Comparison of ENCODE assay signal across 1 cellular context in genomic region chr22:35470903-35471321, GRCh38.
TF ChIP-seq lines count a peak whose summit lies in the region.

No MANE protein-coding gene starts in this region.

TF ChIP-seq in K562, 482 proteins besides CTCF, POLR2A, EP300 and RAD21 (continued from another document):
- TF ChIP-seq TFE3 (CRISPR knock-in tag; IDR thresholded peaks at IDR 0.05), result peak; percentile 51
- no peak for TF ChIP-seq MBD2 (IDR thresholded peaks at IDR 0.05; ENCODE audit: borderline replicate concordance, low read depth)
- TF ChIP-seq ZNF146 (CRISPR knock-in tag; IDR thresholded peaks at IDR 0.05; ENCODE audit: unreplicated experiment), result no peak
- TF ChIP-seq ZNF282 (CRISPR knock-in tag; IDR thresholded peaks at IDR 0.05), result no peak
- TF ChIP-seq USF2 (CRISPR knock-in tag; IDR thresholded peaks at IDR 0.05), result peak; percentile 74
- no peak for TF ChIP-seq HOMEZ (CRISPR knock-in tag; IDR thresholded peaks at IDR 0.05)
- no peak for TF ChIP-seq U2AF1 (optimal IDR thresholded peaks at IDR 0.05; ENCODE audit: low read depth, low read length)
- TF ChIP-seq KLF1 (tag; IDR thresholded peaks at IDR 0.05), result no peak
- TF ChIP-seq WHSC1 (IDR thresholded peaks at IDR 0.05; ENCODE audit: low read length), result no peak
- TF ChIP-seq ZBTB11 (CRISPR knock-in tag; IDR thresholded peaks at IDR 0.05), result no peak
- TF ChIP-seq HMBOX1 (IDR thresholded peaks at IDR 0.05), result no peak
- TF ChIP-seq CBX5 (IDR thresholded peaks at IDR 0.05; ENCODE audit: borderline replicate concordance, low read depth), result no peak
- TF ChIP-seq KLF10 (CRISPR knock-in tag; IDR thresholded peaks at IDR 0.05), result no peak
- TF ChIP-seq CTCFL (IDR thresholded peaks at IDR 0.05; ENCODE audit: borderline replicate concordance, insufficient read depth, low read depth, low read length, poor library complexity, severe bottlenecking), result no peak
- no peak for TF ChIP-seq GTF2A2 (tag; IDR thresholded peaks at IDR 0.05)
- TF ChIP-seq NFIC (IDR thresholded peaks at IDR 0.05), result no peak
- no peak for TF ChIP-seq EHMT2 (IDR thresholded peaks at IDR 0.05)
- TF ChIP-seq PTTG1 (tag; IDR thresholded peaks at IDR 0.05; ENCODE audit: low read depth), result no peak
- TF ChIP-seq TOE1 (IDR thresholded peaks at IDR 0.05; ENCODE audit: borderline replicate concordance), result peak; percentile 61; the same call in 1 of the 2 replicates
- TF ChIP-seq TOE1 (CRISPR knock-in tag; IDR thresholded peaks at IDR 0.05; ENCODE audit: borderline replicate concordance, low read depth), result no peak
- no peak for TF ChIP-seq FOXK2 (conservative IDR thresholded peaks at IDR 0.05 in 1 of 2, IDR thresholded peaks at IDR 0.05 in 1 of 2; ENCODE audit: low read depth in 2 of 2)
- TF ChIP-seq TAF1 (IDR thresholded peaks at IDR 0.05; ENCODE audit: control insufficient read depth, extremely low read depth, insufficient read depth, low read length, severe bottlenecking), result no peak
- TF ChIP-seq CBX3 (IDR thresholded peaks at IDR 0.05; ENCODE audit: borderline replicate concordance in 1 of 2, low read length in 2 of 2), result 0 out of 3 replicates have a peak, but pooled peaks of 1 of the 2 experiments have one; percentile 16
- TF ChIP-seq USF1 (CRISPR knock-in tag; IDR thresholded peaks at IDR 0.05), result peak; percentile 73
- TF ChIP-seq HSF4 (CRISPR knock-in tag; IDR thresholded peaks at IDR 0.05; ENCODE audit: borderline replicate concordance), result no peak
- no peak for TF ChIP-seq ZNF263 (CRISPR knock-in tag; IDR thresholded peaks at IDR 0.05; ENCODE audit: borderline replicate concordance)
- no peak for TF ChIP-seq HDAC3 (IDR thresholded peaks at IDR 0.05; ENCODE audit: borderline replicate concordance, partially characterized antibody)
